Comparison of ENCODE assay signal across 17 cellular contexts in the genomic region with DNA sequence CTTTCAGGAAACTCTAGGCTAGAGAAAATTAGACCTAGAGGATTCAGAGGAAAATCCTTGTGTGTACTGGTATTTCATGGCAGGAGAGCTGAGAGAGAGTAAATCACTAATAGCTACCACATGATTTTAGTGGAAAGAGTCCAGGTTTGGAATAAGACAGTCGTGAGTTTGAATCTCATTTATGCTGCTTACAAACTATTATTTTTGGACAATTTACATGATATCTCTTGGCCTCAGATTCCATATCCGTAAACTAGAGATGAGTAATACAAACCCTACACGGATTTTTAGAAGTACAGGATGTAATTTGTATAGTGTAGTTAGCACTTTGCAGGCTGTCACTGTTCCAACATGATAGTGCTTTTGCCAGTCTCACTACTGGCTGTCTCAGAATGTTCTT. TPM values are rescaled to one million over a fixed set of nuclear protein-coding genes. Genes with fewer than 3 reads are reported as not detected.
DNase-seq lines count a peak whose midpoint lies in the region; ATAC-seq and TF ChIP-seq lines count a peak whose summit lies in the region.
"Had no signal": no experiment of that assay in that cellular context is flagged by ENCODE, and none has a peak within 500 bp of the region (broad histone marks: within the 10 kb centered on the region; RNA-seq: fewer than 3 reads in every experiment).

No MANE protein-coding gene starts in this region.

- no peak overlapping the region for H3K14ac ChIP-seq in mesenchymal stem cell (ENCODE audit: low read length in 2 of 2)

- no peaks in the 10 kb centered on the region for H3K36me3 ChIP-seq in mesenchymal stem cell (ENCODE audit: control insufficient read depth in 1 of 2, insufficient read depth in 2 of 2, low read depth in 1 of 2, low read length in 2 of 2)
- no peaks in the 10 kb centered on the region for H3K36me3 ChIP-seq in right atrium auricular region

- ATAC-seq in HG03108 (IDR thresholded peaks at IDR 0.05; ENCODE audit: unreplicated experiment) = no peak
- ATAC-seq: CD8-positive, alpha-beta T cell; T-cell had no signal

- peaks cover 0 to 1% (median 0%) of the 10 kb centered on the region in 7 donors for H3K9me3 Mint-ChIP-seq in CD14-positive monocyte
- H3K9me3 Mint-ChIP-seq: activated naive CD4-positive, alpha-beta T cell treated with anti-CD3 and anti-CD28 coated beads, Interleukin-2, amount 10 ng/mL, durations not matched to agents 7 days and 5 days; CD8-positive, alpha-beta T cell; T-cell had no signal

- no peak for DNase-seq in CD14-positive monocyte (ENCODE audit: low spot score)
- DNase-seq in LNCaP clone FGC (ENCODE audit: low read depth) = peak; percentile 8
- peak; percentile 42 to 55 for DNase-seq in cardiac fibroblast (ENCODE audit: low read depth in 2 of 2)
- peak; percentile 35 for DNase-seq in mesenchymal stem cell
- DNase-seq in NCI-H345 (lab: John Stamatoyannopoulos, UW) = no peak
- no peak for DNase-seq in right atrium auricular region (ENCODE audit: low spot score)
- DNase-seq in activated CD4-positive, alpha-beta T cell treated with anti-CD3 and anti-CD28 coated beads, Interleukin-2, amount 50 U/mL, for 4 hours = no peak
- DNase-seq: activated CD4-positive, CD25-positive, alpha-beta regulatory T cell; activated naive CD4-positive, alpha-beta T cell treated with anti-CD3 and anti-CD28 coated beads, Interleukin-2, amount 10 ng/mL, durations not matched to agents 7 days and 5 days; CD8-positive, alpha-beta T cell; cerebellar nuclear complex; NCI-H2029; NCI-H524 treated with DMSO at 0.1 percent for 48 hours; OCI-M1; T-cell had no signal

- peaks cover 10% of the 10 kb centered on the region for H3K79me1 ChIP-seq in mesenchymal stem cell (replicated peaks; ENCODE audit: low read length, poor library complexity, severe bottlenecking)

- H3K9me3 ChIP-seq in mesenchymal stem cell (ENCODE audit: control insufficient read depth, low read length) = no peaks in the 10 kb centered on the region
- no peaks in the 10 kb centered on the region for H3K9me3 ChIP-seq in right atrium auricular region

- peak overlapping the region; percentile 85 to 93 (median 91) for H3K27ac Mint-ChIP-seq in CD14-positive monocyte
- H3K27ac Mint-ChIP-seq: activated naive CD4-positive, alpha-beta T cell treated with anti-CD3 and anti-CD28 coated beads, Interleukin-2, amount 10 ng/mL, durations not matched to agents 7 days and 5 days; CD8-positive, alpha-beta T cell; T-cell had no signal

- H2BK120ac ChIP-seq in mesenchymal stem cell (ENCODE audit: low read depth, low read length) = no peak overlapping the region

- peaks cover 1 to 2% of the 10 kb centered on the region in 2 donors for H3K36me3 Mint-ChIP-seq in CD14-positive monocyte
- H3K36me3 Mint-ChIP-seq: activated naive CD4-positive, alpha-beta T cell treated with anti-CD3 and anti-CD28 coated beads, Interleukin-2, amount 10 ng/mL, durations not matched to agents 7 days and 5 days; CD8-positive, alpha-beta T cell; T-cell had no signal

- H3K4me3 ChIP-seq in LNCaP clone FGC (ENCODE audit: low read depth, low read length) = no peak overlapping the region
- no peak overlapping the region for H3K4me3 ChIP-seq in cardiac fibroblast (replicated peaks in 1 of 2; ENCODE audit: low read depth in 2 of 2, low read length in 2 of 2)
- H3K4me3 ChIP-seq in mesenchymal stem cell (ENCODE audit: insufficient read depth in 1 of 2, low read depth in 1 of 2, low read length in 2 of 2) = peak overlapping the region in 1 of 2 experiments; percentile 23
- no peak overlapping the region for H3K4me3 ChIP-seq in right atrium auricular region

- H3K4me2 ChIP-seq in mesenchymal stem cell (ENCODE audit: low read length, poor library complexity, severe bottlenecking) = no peak overlapping the region

- H4K8ac ChIP-seq in mesenchymal stem cell (ENCODE audit: low read length) = no peak overlapping the region

- H3K4me3 Mint-ChIP-seq in CD14-positive monocyte = peak overlapping the region; percentile 51 to 68
- H3K4me3 Mint-ChIP-seq: activated naive CD4-positive, alpha-beta T cell treated with anti-CD3 and anti-CD28 coated beads, Interleukin-2, amount 10 ng/mL, durations not matched to agents 7 days and 5 days; CD8-positive, alpha-beta T cell; T-cell had no signal

- H2BK12ac ChIP-seq in mesenchymal stem cell (ENCODE audit: low read length in 2 of 2) = no peak overlapping the region

- intact Hi-C loops in CD14-positive monocyte (cut with micrococcal nuclease) = no loop called here

- H3K27ac ChIP-seq in mesenchymal stem cell (ENCODE audit: low read length, poor library complexity, severe bottlenecking) (peak overlapping the region; percentile 26), right atrium auricular region (no peak overlapping the region)

- H3K4me1 ChIP-seq in mesenchymal stem cell (ENCODE audit: control insufficient read depth, insufficient read depth, low read depth, low read length) = peaks cover 3% of the 10 kb centered on the region
- no peaks in the 10 kb centered on the region for H3K4me1 ChIP-seq in right atrium auricular region

- H3K23ac ChIP-seq in mesenchymal stem cell (ENCODE audit: low read length in 2 of 2) = no peak overlapping the region

- no peaks in the 10 kb centered on the region for H3K27me3 ChIP-seq in mesenchymal stem cell (ENCODE audit: control insufficient read depth in 1 of 2, insufficient read depth in 1 of 2, low read length in 2 of 2)
- H3K27me3 ChIP-seq in right atrium auricular region = no peaks in the 10 kb centered on the region

- H3K9ac ChIP-seq in mesenchymal stem cell (ENCODE audit: low read length) = peak overlapping the region; percentile 19

- H2AK5ac ChIP-seq in mesenchymal stem cell (ENCODE audit: low read length, severe bottlenecking) = no peak overlapping the region

- TF ChIP-seq CTCF in CD14-positive monocyte (IDR thresholded peaks at IDR 0.05) (no peak), LNCaP clone FGC (IDR thresholded peaks at IDR 0.05; ENCODE audit: control insufficient read depth, extremely low read depth, insufficient read depth) (no peak), cardiac fibroblast (IDR thresholded peaks at IDR 0.05; ENCODE audit: low read depth, low read length) (no peak), right atrium auricular region (IDR thresholded peaks at IDR 0.05) (no peak)

- no peak overlapping the region for H2BK5ac ChIP-seq in mesenchymal stem cell (ENCODE audit: low read depth, low read length, poor library complexity, severe bottlenecking)

- WGBS in mesenchymal stem cell = no CpG with 5 or more reads among the region's 3 CpGs

- peaks cover 71% of the 10 kb centered on the region for H3K4me1 Mint-ChIP-seq in CD14-positive monocyte

- H2BK15ac ChIP-seq in mesenchymal stem cell (ENCODE audit: low read depth, poor library complexity, severe bottlenecking) = no peak overlapping the region

- H3K4ac ChIP-seq in mesenchymal stem cell (ENCODE audit: low read depth in 1 of 2, low read length in 2 of 2) = no peak overlapping the region

- H2AFZ ChIP-seq in mesenchymal stem cell (ENCODE audit: low read depth, low read length) = no peak overlapping the region

- no peak overlapping the region for H3K18ac ChIP-seq in mesenchymal stem cell (ENCODE audit: low read depth in 1 of 2, low read length in 2 of 2)

- H4K91ac ChIP-seq in mesenchymal stem cell (ENCODE audit: low read length) = no peak overlapping the region

- peaks cover 1 to 2% (median 2%) of the 10 kb centered on the region in 3 donors for H3K27me3 Mint-ChIP-seq in CD14-positive monocyte (ENCODE audit: low read depth in 3 of 3)
- H3K27me3 Mint-ChIP-seq: activated naive CD4-positive, alpha-beta T cell treated with anti-CD3 and anti-CD28 coated beads, Interleukin-2, amount 10 ng/mL, durations not matched to agents 7 days and 5 days had no signal

RNA-seq across cellular contexts. Expression of a gene that starts 2.7 kb away (rescaled TPM):
- polyA plus RNA-seq in CD14-positive monocyte = 1 to 10 TPM in 1 of 2 donors, under 1 TPM in 1; 0.52 to 1.3 TPM
- polyA plus RNA-seq in mesenchymal stem cell (2013, experiment 1 of 2) = 16.3 TPM
- 16.9 TPM for polyA plus RNA-seq in mesenchymal stem cell (2013, experiment 2 of 2)
- total RNA-seq in right atrium auricular region = under 1 TPM in 1 of 2 donors, not detected in 1; 0.16 TPM
- total RNA-seq: CD8-positive, alpha-beta T cell; posterior vena cava; T-cell had no signal

Comparison
In these comparisons a context has a peak if more than half of its experiments do, and no peak if none do; other contexts are left out.
1. DNase-seq: peak in LNCaP clone FGC (single experiment), cardiac fibroblast (2 of 2) and mesenchymal stem cell (single experiment); none in CD14-positive monocyte (single experiment), NCI-H345 (single experiment), right atrium auricular region (single experiment) and activated CD4-positive, alpha-beta T cell treated with anti-CD3 and anti-CD28 coated beads, Interleukin-2, amount 50 U/mL, for 4 hours (0 of 2).